Comparison of ENCODE assay signal across 25 cellular contexts in genomic region chr2:144650886-144651285, GRCh38.
DNase-seq lines count a peak whose midpoint lies in the region; ATAC-seq, FAIRE-seq and TF ChIP-seq lines count a peak whose summit lies in the region.
"Had no signal": no experiment of that assay in that cellular context is flagged by ENCODE, and none has a peak within 500 bp of the region (broad histone marks: within the 10 kb centered on the region; RNA-seq: fewer than 3 reads in every experiment).

No MANE protein-coding gene starts in this region.

- H3F3A ChIP-seq in smooth muscle cell (ENCODE audit: low read depth) = peaks cover 4% of the 10 kb centered on the region

- no peak for TF ChIP-seq CTCF in smooth muscle cell (IDR thresholded peaks at IDR 0.05; ENCODE audit: borderline replicate concordance, insufficient read depth, poor library complexity, severe bottlenecking)

- no peaks in the 10 kb centered on the region for H3K9me3 ChIP-seq in smooth muscle cell (replicated peaks; ENCODE audit: low read depth)
- H3K9me3 ChIP-seq: psoas muscle, upper lobe of right lung had no signal

- peak overlapping the region; percentile 59 for H3K27ac ChIP-seq in smooth muscle cell (ENCODE audit: low read depth)
- H3K27ac ChIP-seq: 22Rv1, epithelial cell of prostate, psoas muscle, upper lobe of right lung had no signal

- H3K4me1 ChIP-seq in smooth muscle cell (ENCODE audit: low read depth) = peaks cover 14% of the 10 kb centered on the region
- H3K4me1 ChIP-seq: psoas muscle, upper lobe of right lung had no signal

- H3K9ac ChIP-seq in smooth muscle cell (ENCODE audit: low read depth) = peak overlapping the region; percentile 2

- H3K4me2 ChIP-seq in smooth muscle cell = peak overlapping the region; percentile 72

- H3K4me3 ChIP-seq in smooth muscle cell = peak overlapping the region; percentile 11
- H3K4me3 ChIP-seq: psoas muscle, upper lobe of right lung had no signal

- DNase-seq in NCI-H2171 treated with DMSO at 0.1 percent for 48 hours (lab: John Stamatoyannopoulos, UW) (peak; percentile 15), NCI-H2171 (lab: John Stamatoyannopoulos, UW) (no peak), left kidney (ENCODE audit: low read depth, low spot score) (peak; percentile 18), smooth muscle cell (lab: John Stamatoyannopoulos, UW; ENCODE audit: unreplicated experiment) (no peak), frontal cortex (ENCODE audit: low spot score in 2 of 2) (no peak)
- no peak for DNase-seq in stimulated activated CD4-positive, alpha-beta T cell treated with anti-CD3 and anti-CD28 coated beads, Interleukin-2, amount 100 ng/mL, for 48 hours
- DNase-seq: activated CD4-positive, alpha-beta T cell treated with anti-CD3 and anti-CD28 coated beads for 4 hours; activated naive CD4-positive, alpha-beta T cell; activated T-cell treated with anti-CD3 and anti-CD28 coated beads, Interleukin-2, amount 50 U/mL, for 48 hours; effector CD4-positive, alpha-beta T cell; foreskin melanocyte; hypothalamus; Karpas-422; NCI-H187; NCI-H446; PC-3; psoas muscle; SHP77 treated with DMSO at 0.1 percent for 48 hours; small intestine; stimulated activated CD4-positive, alpha-beta T cell treated with anti-CD3 and anti-CD28 coated beads, Interleukin-2, amount 100 ng/mL, for 24 hours; upper lobe of right lung had no signal

- no peaks in the 10 kb centered on the region for H3K79me2 ChIP-seq in smooth muscle cell (ENCODE audit: low read depth)

- 31% methylated on average over 6 of the region's 6 CpGs for WGBS in smooth muscle cell (ENCODE audit: low lambda C conversion rate)

- H3K27me3 ChIP-seq in smooth muscle cell (ENCODE audit: low read depth) = no peaks in the 10 kb centered on the region
- H3K27me3 ChIP-seq: upper lobe of right lung had no signal

- peak; percentile 96 for ATAC-seq in SK-N-SH treated with all-trans-retinoic acid at 6 μM for 48 hours
- ATAC-seq in HG02642 (IDR thresholded peaks at IDR 0.05; ENCODE audit: poor library complexity, unreplicated experiment) = no peak
- ATAC-seq: PC-3, psoas muscle, upper lobe of right lung had no signal

- FAIRE-seq in frontal cortex (lab: Jason Lieb, UNC) = no peak
- FAIRE-seq: small intestine had no signal

- H2AFZ ChIP-seq in smooth muscle cell (ENCODE audit: low read depth) = peak overlapping the region; percentile 56

- no peaks in the 10 kb centered on the region for H3K36me3 ChIP-seq in smooth muscle cell (ENCODE audit: low read depth)
- H3K36me3 ChIP-seq: upper lobe of right lung had no signal

- H4K20me1 ChIP-seq in smooth muscle cell (ENCODE audit: low read depth) = no peaks in the 10 kb centered on the region

TF ChIP-seq in SK-N-SH treated with all-trans-retinoic acid at 6 μM for 48 hours, 23 proteins besides CTCF, POLR2A, EP300 and RAD21:
- TF ChIP-seq RARB (CRISPR knock-in tag; IDR thresholded peaks at IDR 0.05) (peak; percentile 68; the same call in 1 of the 2 replicates), TCF4 (CRISPR knock-in tag; IDR thresholded peaks at IDR 0.05; ENCODE audit: borderline replicate concordance) (no peak), ZC3H10 (CRISPR knock-in tag; IDR thresholded peaks at IDR 0.05) (peak; percentile 53; the same call in 1 of the 2 replicates)

Comparison
In these comparisons a context has a peak if more than half of its experiments do, and no peak if none do; other contexts are left out.
1. DNase-seq: peak in NCI-H2171 treated with DMSO at 0.1 percent for 48 hours (single experiment) and left kidney (single experiment); none in NCI-H2171 (single experiment), smooth muscle cell (single experiment), stimulated activated CD4-positive, alpha-beta T cell treated with anti-CD3 and anti-CD28 coated beads, Interleukin-2, amount 100 ng/mL, for 48 hours (0 of 2) and frontal cortex (0 of 2).